In the genomic region with DNA sequence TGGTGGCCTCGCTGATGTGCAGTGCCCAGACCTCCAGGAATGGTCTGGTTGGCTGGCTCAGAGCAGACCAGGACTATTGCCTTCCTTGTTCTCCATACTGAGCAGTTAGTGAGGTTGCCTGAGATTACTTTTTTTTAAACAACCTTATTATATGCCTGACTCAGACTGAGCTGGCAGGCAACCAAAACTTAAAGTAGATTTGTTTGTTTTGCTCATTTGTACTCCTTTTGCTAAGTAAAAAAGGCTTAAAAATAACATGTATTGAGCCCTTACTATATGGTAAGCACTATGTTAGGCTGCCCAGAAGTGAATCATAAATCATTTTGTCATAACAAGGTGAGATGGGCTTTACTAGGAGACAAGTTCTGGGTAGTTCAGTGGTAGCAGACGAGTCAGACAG, we compare ENCODE assay signal across 11 cellular contexts.
DNase-seq lines count a peak whose midpoint lies in the region; ATAC-seq and TF ChIP-seq lines count a peak whose summit lies in the region.
"Had no signal": no experiment of that assay in that cellular context is flagged by ENCODE, and none has a peak within 500 bp of the region (broad histone marks: within the 10 kb centered on the region; RNA-seq: fewer than 3 reads in every experiment).

No MANE protein-coding gene starts in this region.

- no peak for TF ChIP-seq EP300 in stomach (IDR thresholded peaks at IDR 0.05)

- 37 to 48% (median 43%) methylated on average over 2 of the region's 2 CpGs for whole genome bisulfite sequencing in stomach, 5 donors

- no peak for TF ChIP-seq POLR2A in stomach (IDR thresholded peaks at IDR 0.05)

- H3K4me3 ChIP-seq in SJSA1 = no peak overlapping the region
- H3K4me3 ChIP-seq in fibroblast of villous mesenchyme (ENCODE audit: low read depth, low read length) = no peak overlapping the region
- no peak overlapping the region for H3K4me3 ChIP-seq in stomach
- H3K4me3 ChIP-seq: BLaER1 had no signal

- intact Hi-C loops in stomach (cut with DNase I; ENCODE audit: low total_unique reads) = no loop called here

- H3K27me3 ChIP-seq in SJSA1 (replicated peaks) = no peaks in the 10 kb centered on the region
- H3K27me3 ChIP-seq in stomach = no peaks in the 10 kb centered on the region
- H3K27me3 ChIP-seq: BLaER1, neutrophil had no signal

- no peak overlapping the region for H3K27ac ChIP-seq in SJSA1
- H3K27ac ChIP-seq in stomach = peak overlapping the region in 4 of 5 donors; percentile 12 to 50 (median 30)
- H3K27ac ChIP-seq: BLaER1, neutrophil had no signal

- DNase-seq in NCI-H2081 treated with DMSO at 0.1 percent for 48 hours (lab: John Stamatoyannopoulos, UW) (peak; percentile 95), NCI-H2081 (lab: John Stamatoyannopoulos, UW) (no peak), SJSA1 (ENCODE audit: low read depth in 1 of 2, low spot score in 2 of 2) (peak; percentile 59 to 87), fibroblast of villous mesenchyme (ENCODE audit: low read depth) (peak; percentile 93), stomach (peak; percentile 40), C1 segment of cervical spinal cord (lab: John Stamatoyannopoulos, UW) (no peak)
- DNase-seq: effector CD8-positive, alpha-beta T cell had no signal

- H3K36me3 ChIP-seq in SJSA1 (peaks cover 54% of the 10 kb centered on the region), stomach (peaks cover 16 to 46% (median 45%) of the 10 kb centered on the region in 4 donors)

- TF ChIP-seq CTCF in fibroblast of villous mesenchyme (IDR thresholded peaks at IDR 0.05; ENCODE audit: insufficient read depth, low read depth, low read length) (no peak), stomach (IDR thresholded peaks at IDR 0.05) (no peak)

- no peaks in the 10 kb centered on the region for H3K9me3 ChIP-seq in SJSA1 (replicated peaks)
- H3K9me3 ChIP-seq in stomach = no peaks in the 10 kb centered on the region
- H3K9me3 ChIP-seq: BLaER1, neutrophil had no signal

- ATAC-seq in GM19023 (IDR thresholded peaks at IDR 0.05; ENCODE audit: unreplicated experiment) = no peak
- ATAC-seq in HG02571 (IDR thresholded peaks at IDR 0.05; ENCODE audit: unreplicated experiment) = no peak

- peaks cover 11% of the 10 kb centered on the region for H3K4me1 ChIP-seq in SJSA1 (replicated peaks)
- peaks cover 9 to 41% (median 33%) of the 10 kb centered on the region in 4 donors for H3K4me1 ChIP-seq in stomach
- H3K4me1 ChIP-seq: BLaER1 had no signal

Comparison
In these comparisons a context has a peak if more than half of its experiments do, and no peak if none do; other contexts are left out.
1. DNase-seq: peak in NCI-H2081 treated with DMSO at 0.1 percent for 48 hours (single experiment), SJSA1 (2 of 2), fibroblast of villous mesenchyme (single experiment) and stomach (single experiment); none in NCI-H2081 (0 of 2) and C1 segment of cervical spinal cord (0 of 14).